ENCODE assay signal across 22 cellular contexts in the genomic region with DNA sequence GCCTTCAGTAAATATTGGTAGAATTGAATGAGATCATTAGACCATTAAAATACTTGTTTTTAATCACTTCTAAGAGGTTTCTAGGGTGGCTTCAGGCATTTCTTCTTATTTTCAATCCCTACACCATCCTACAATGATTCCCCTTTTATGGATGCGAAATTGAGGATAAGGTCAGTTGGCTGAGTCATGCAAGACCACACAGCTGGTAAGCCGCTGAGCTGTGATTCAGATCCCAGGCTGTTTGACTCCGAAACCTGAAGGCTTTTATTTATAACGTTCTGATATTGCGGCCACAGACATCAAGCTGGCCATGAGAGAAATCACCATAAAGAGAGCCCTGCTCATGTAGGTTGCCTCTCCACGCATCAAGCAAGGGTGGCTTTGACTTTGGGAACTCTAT.
DNase-seq lines count a peak whose midpoint lies in the region; ATAC-seq and TF ChIP-seq lines count a peak whose summit lies in the region.
"Had no signal": no experiment of that assay in that cellular context is flagged by ENCODE, and none has a peak within 500 bp of the region (broad histone marks: within the 10 kb centered on the region; RNA-seq: fewer than 3 reads in every experiment).

No MANE protein-coding gene starts in this region.

- H3K27ac ChIP-seq in left lung, result no peak overlapping the region
- H3K27ac ChIP-seq in vagina, result peak overlapping the region; percentile 65
- H3K27ac ChIP-seq: 22Rv1, KMS-11, psoas muscle had no signal

- H3K27me3 ChIP-seq in left lung (no peaks in the 10 kb centered on the region), vagina (no peaks in the 10 kb centered on the region)

- no peak for TF ChIP-seq POLR2A in vagina (IDR thresholded peaks at IDR 0.05)

- H3K36me3 ChIP-seq in left lung (no peaks in the 10 kb centered on the region), vagina (no peaks in the 10 kb centered on the region)

- peak; percentile 40 for DNase-seq in NCI-H748 (lab: John Stamatoyannopoulos, UW; ENCODE audit: unreplicated experiment)
- no peak for DNase-seq in NCI-H748 treated with DMSO at 0.1 percent for 48 hours (lab: John Stamatoyannopoulos, UW)
- peak; percentile 69 for DNase-seq in astrocyte of the hippocampus (ENCODE audit: low read depth, low spot score)
- DNase-seq in left lung, result no peak
- no peak for DNase-seq in vagina (ENCODE audit: extremely low spot score in 2 of 2)
- DNase-seq in NCI-H69 (lab: John Stamatoyannopoulos, UW), result no peak
- DNase-seq in globus pallidus (ENCODE audit: low spot score), result no peak
- DNase-seq: activated CD4-positive, alpha-beta T cell treated with anti-CD3 and anti-CD28 coated beads for 48 hours; activated CD8-positive, alpha-beta memory T cell treated with anti-CD3 and anti-CD28 coated beads, Interleukin-2, amount 50 U/mL, for 48 hours; activated naive CD4-positive, alpha-beta T cell; CD4-positive, alpha-beta memory T cell; DMS79; naive B cell; NCI-H1417; NCI-H226; psoas muscle; stimulated activated CD4-positive, alpha-beta T cell treated with anti-CD3 and anti-CD28 coated beads, Interleukin-12 subunit alpha, Interleukin-12 subunit beta, amount 100 ng/mL, for 4 hours; stimulated activated naive B cell treated with anti-CD40 and anti-IgM and Interleukin-4, amounts not matched to agents 10 μg/mL and 1 μg/mL and 100 μg/mL, for 72 hours had no signal

- H3K4me1 ChIP-seq in left lung, result peaks cover 0 to 6% of the 10 kb centered on the region in 2 donors
- peaks cover 55% of the 10 kb centered on the region for H3K4me1 ChIP-seq in vagina
- H3K4me1 ChIP-seq: psoas muscle had no signal

- TF ChIP-seq CTCF in left lung (IDR thresholded peaks at IDR 0.05) (no peak), vagina (IDR thresholded peaks at IDR 0.05) (no peak)

- intact Hi-C loops in left lung (cut with DNase I), result no loop called here
- intact Hi-C loops in vagina (cut with DNase I), result no loop called here

- H3K4me3 ChIP-seq in left lung (no peak overlapping the region), vagina (no peak overlapping the region)
- H3K4me3 ChIP-seq: psoas muscle had no signal

- ATAC-seq in left lung, result peak; percentile 27
- no peak for ATAC-seq in HG02759 (IDR thresholded peaks at IDR 0.05; ENCODE audit: unreplicated experiment)
- ATAC-seq: esophagus mucosa; psoas muscle; stimulated activated naive B cell treated with anti-CD40 and anti-IgM and Interleukin-4, amounts not matched to agents 10 μg/mL and 1 μg/mL and 100 μg/mL, for 72 hours had no signal

- H3K9me3 ChIP-seq in left lung, result peaks cover 0 to 17% of the 10 kb centered on the region in 2 donors
- H3K9me3 ChIP-seq in vagina, result no peaks in the 10 kb centered on the region

Comparison
In these comparisons a context has a peak if more than half of its experiments do, and no peak if none do; other contexts are left out.
1. DNase-seq: peak in NCI-H748 (single experiment) and astrocyte of the hippocampus (single experiment); none in NCI-H748 treated with DMSO at 0.1 percent for 48 hours (single experiment), left lung (0 of 2), vagina (0 of 2), NCI-H69 (single experiment) and globus pallidus (single experiment).